Comparison of ENCODE assay signal across 19 cellular contexts in genomic region chr9:5845147-5845531, GRCh38. TPM values are rescaled to one million over a fixed set of nuclear protein-coding genes. Genes with fewer than 3 reads are reported as not detected.
DNase-seq lines count a peak whose midpoint lies in the region; ATAC-seq and TF ChIP-seq lines count a peak whose summit lies in the region.
"Had no signal": no experiment of that assay in that cellular context is flagged by ENCODE, and none has a peak within 500 bp of the region (broad histone marks: within the 10 kb centered on the region; RNA-seq: fewer than 3 reads in every experiment).

No MANE protein-coding gene starts in this region.

- no peaks in the 10 kb centered on the region for H3K9me3 ChIP-seq in HEK293 (ENCODE audit: control insufficient read depth, insufficient read depth, low read depth, low read length)
- H3K9me3 ChIP-seq: SJSA1, transverse colon had no signal

- H3K4me1 Mint-ChIP-seq in activated CD4-positive, alpha-beta T cell treated with anti-CD3 and anti-CD28 coated beads for 36 hours, result peaks cover 48% of the 10 kb centered on the region
- peaks cover 40% of the 10 kb centered on the region for H3K4me1 Mint-ChIP-seq in activated T-helper 17 cell treated with anti-CD3 and anti-CD28 coated beads, Interleukin-2, amount 50 U/mL, for 72 hours
- peaks cover 37 to 71% (median 61%) of the 10 kb centered on the region in 4 donors for H3K4me1 Mint-ChIP-seq in naive thymus-derived CD8-positive, alpha-beta T cell
- H3K4me1 Mint-ChIP-seq: memory B cell had no signal

- peaks cover 21% of the 10 kb centered on the region for H3K4me1 ChIP-seq in HEK293 (ENCODE audit: control insufficient read depth, insufficient read depth, low read length)

- POLR2A ChIA-PET in activated CD4-positive, alpha-beta T cell treated with anti-CD3 and anti-CD28 coated beads for 36 hours (lab: Charles Lee), result interaction anchor here (0.6 kb wide), 1 partner anchor 62 kb away, joined by 3 read pairs; no protein-coding TSS in a partner anchor
- POLR2A ChIA-PET in HEK293 (lab: Yijun Ruan, JAX), result interaction anchor here (0.7 to 2.5 kb wide), 3 partner anchors 34 to 216 kb away, joined by 3 to 11 read pairs (median 5); partner anchors contain the start of gene RIC1
- POLR2A ChIA-PET in naive thymus-derived CD8-positive, alpha-beta T cell (lab: Charles Lee), result interaction anchor here (0.6 to 6.2 kb wide), 5 partner anchors 8 to 389 kb away, joined by 3 to 53 read pairs (median 3); partner anchors contain the start of genes ERMP1 and RANBP6

- ATAC-seq in activated CD4-positive, alpha-beta T cell treated with anti-CD3 and anti-CD28 coated beads for 36 hours, result no peak
- peak; percentile 26 for ATAC-seq in activated T-helper 17 cell treated with anti-CD3 and anti-CD28 coated beads, Interleukin-2, amount 50 U/mL, for 72 hours (replicated peaks)
- no peak for ATAC-seq in naive thymus-derived CD8-positive, alpha-beta T cell
- ATAC-seq in HG02588 (IDR thresholded peaks at IDR 0.05; ENCODE audit: unreplicated experiment) (no peak), GM21529 (IDR thresholded peaks at IDR 0.05; ENCODE audit: unreplicated experiment) (no peak)
- ATAC-seq: esophagus mucosa had no signal

- H3K4me3 ChIP-seq in HEK293 (ENCODE audit: low read depth, low read length), result no peak overlapping the region
- H3K4me3 ChIP-seq: SJSA1, transverse colon had no signal

- DNase-seq in activated CD4-positive, alpha-beta T cell treated with anti-CD3 and anti-CD28 coated beads for 36 hours, result no peak
- DNase-seq in activated CD4-positive, alpha-beta T cell treated with anti-CD3 and anti-CD28 coated beads for 48 hours, result no peak
- DNase-seq in naive thymus-derived CD8-positive, alpha-beta T cell, result no peak
- DNase-seq in NK-92 treated with Interleukin-12 subunit alpha and Interleukin-12 subunit beta, amount 100 ng/mL, for 24 hours (lab: John Stamatoyannopoulos, UW), result no peak
- DNase-seq: anterior cingulate cortex, GOT3, islet precursor cell, NCI-H187 treated with DMSO at 0.1 percent for 48 hours had no signal

- H3K27ac Mint-ChIP-seq in activated CD4-positive, alpha-beta T cell treated with anti-CD3 and anti-CD28 coated beads for 36 hours, result peak overlapping the region; percentile 78
- H3K27ac Mint-ChIP-seq in activated T-helper 17 cell treated with anti-CD3 and anti-CD28 coated beads, Interleukin-2, amount 50 U/mL, for 72 hours, result peak overlapping the region; percentile 93
- peak overlapping the region; percentile 53 to 92 (median 86) for H3K27ac Mint-ChIP-seq in naive thymus-derived CD8-positive, alpha-beta T cell
- H3K27ac Mint-ChIP-seq: memory B cell had no signal

- peaks cover 2% of the 10 kb centered on the region for H3K9me3 Mint-ChIP-seq in activated CD4-positive, alpha-beta T cell treated with anti-CD3 and anti-CD28 coated beads for 36 hours (ENCODE audit: low read depth)
- H3K9me3 Mint-ChIP-seq in activated T-helper 17 cell treated with anti-CD3 and anti-CD28 coated beads, Interleukin-2, amount 50 U/mL, for 72 hours, result no peaks in the 10 kb centered on the region
- peaks cover 0 to 5% (median 0%) of the 10 kb centered on the region in 9 donors for H3K9me3 Mint-ChIP-seq in naive thymus-derived CD8-positive, alpha-beta T cell
- H3K9me3 Mint-ChIP-seq: memory B cell had no signal

- H3K36me3 Mint-ChIP-seq in activated CD4-positive, alpha-beta T cell treated with anti-CD3 and anti-CD28 coated beads for 36 hours (ENCODE audit: low read depth), result peaks cover 2% of the 10 kb centered on the region
- H3K36me3 Mint-ChIP-seq in activated T-helper 17 cell treated with anti-CD3 and anti-CD28 coated beads, Interleukin-2, amount 50 U/mL, for 72 hours (ENCODE audit: low read depth), result peaks cover 6% of the 10 kb centered on the region
- no peaks in the 10 kb centered on the region for H3K36me3 Mint-ChIP-seq in naive thymus-derived CD8-positive, alpha-beta T cell

- H3K27ac ChIP-seq in HEK293 (ENCODE audit: extremely low read depth, low read depth, low read length), result peak overlapping the region; percentile 83; the same call in 1 of the 2 replicates

- H3K36me3 ChIP-seq in HEK293 (ENCODE audit: control insufficient read depth in 2 of 2, insufficient read depth in 1 of 2, low read length in 2 of 2), result no peaks in the 10 kb centered on the region
- H3K36me3 ChIP-seq: SJSA1, transverse colon had no signal

- CTCF ChIA-PET in activated CD4-positive, alpha-beta T cell treated with anti-CD3 and anti-CD28 coated beads for 36 hours (lab: Charles Lee), result interaction anchor here (0.6 to 3.8 kb wide), 3 partner anchors 12 to 340 kb away, joined by 3 to 19 read pairs (median 3); partner anchors contain the start of gene ERMP1
- CTCF ChIA-PET in HEK293 (lab: Yijun Ruan, JAX), result interaction anchor here (0.6 to 2.1 kb wide), 4 partner anchors 12 to 209 kb away, joined by 3 to 7 read pairs (median 3); partner anchors contain the start of gene ERMP1

- H3K4me3 Mint-ChIP-seq in activated CD4-positive, alpha-beta T cell treated with anti-CD3 and anti-CD28 coated beads for 36 hours, result peak overlapping the region; percentile 26
- peak overlapping the region; percentile 68 for H3K4me3 Mint-ChIP-seq in activated T-helper 17 cell treated with anti-CD3 and anti-CD28 coated beads, Interleukin-2, amount 50 U/mL, for 72 hours
- H3K4me3 Mint-ChIP-seq in naive thymus-derived CD8-positive, alpha-beta T cell, result peak overlapping the region; percentile 63 to 83 (median 78)
- H3K4me3 Mint-ChIP-seq: memory B cell had no signal

- intact Hi-C loops in activated CD4-positive, alpha-beta T cell treated with anti-CD3 and anti-CD28 coated beads for 36 hours (cut with DNase I, micrococcal nuclease), result loop anchor here in 1 of 2 experiments (10.0 kb wide), 2 partner anchors 390 to 570 kb away; partner anchors contain the start of genes CD274 and UHRF2

- no peak for TF ChIP-seq CTCF in HEK293 (tag by site-specific recombination; IDR thresholded peaks at IDR 0.05)

- H3K27me3 Mint-ChIP-seq in activated CD4-positive, alpha-beta T cell treated with anti-CD3 and anti-CD28 coated beads for 36 hours, result no peaks in the 10 kb centered on the region
- no peaks in the 10 kb centered on the region for H3K27me3 Mint-ChIP-seq in activated T-helper 17 cell treated with anti-CD3 and anti-CD28 coated beads, Interleukin-2, amount 50 U/mL, for 72 hours
- no peaks in the 10 kb centered on the region for H3K27me3 Mint-ChIP-seq in naive thymus-derived CD8-positive, alpha-beta T cell

TF ChIP-seq in HEK293, 187 proteins besides CTCF, POLR2A, EP300 and RAD21:
- TF ChIP-seq ZBTB11 (tag by site-specific recombination; conservative IDR thresholded peaks at IDR 0.05; ENCODE audit: low read depth), result no peak
- peak; percentile 54; the same call in 1 of the 2 replicates for TF ChIP-seq ZNF121 (tag by site-specific recombination; IDR thresholded peaks at IDR 0.05)
- 0 out of 2 replicates have a peak, but pooled peaks have one; percentile 46 for TF ChIP-seq ZXDB (tag by site-specific recombination; IDR thresholded peaks at IDR 0.05)
- TF ChIP-seq ZNF580 (tag by site-specific recombination; IDR thresholded peaks at IDR 0.05), result 0 out of 2 replicates have a peak, but pooled peaks have one; percentile 16

RNA-seq across cellular contexts. Expression of gene ERMP1, which starts 12.2 kb away (rescaled TPM):
- total RNA-seq in activated CD4-positive, alpha-beta T cell treated with anti-CD3 and anti-CD28 coated beads for 36 hours, result 10 to 100 TPM; 13.3 to 13.9 TPM
- total RNA-seq in activated T-helper 17 cell treated with anti-CD3 and anti-CD28 coated beads, Interleukin-2, amount 50 U/mL, for 72 hours, result 10 to 100 TPM; 17.7 to 22.4 TPM
- 10 to 100 TPM; 16.1 to 16.8 TPM for total RNA-seq in naive thymus-derived CD8-positive, alpha-beta T cell
- polyA plus RNA-seq in naive thymus-derived CD8-positive, alpha-beta T cell, result 10 to 100 TPM in 2 of 3 donors, 1 to 10 TPM in 1; 7.0 to 11.8 (median 10.8) TPM

RNA-seq across cellular contexts. Expression of gene MLANA, which starts 45.5 kb away (rescaled TPM):
- total RNA-seq in activated CD4-positive, alpha-beta T cell treated with anti-CD3 and anti-CD28 coated beads for 36 hours, result not detected
- total RNA-seq in activated T-helper 17 cell treated with anti-CD3 and anti-CD28 coated beads, Interleukin-2, amount 50 U/mL, for 72 hours, result not detected
- total RNA-seq in naive thymus-derived CD8-positive, alpha-beta T cell, result not detected
- under 1 TPM in 2 of 3 donors, not detected in 1; 0.06 TPM for polyA plus RNA-seq in naive thymus-derived CD8-positive, alpha-beta T cell
- total RNA-seq: A673, esophagus mucosa, M059J, NCI-H460, SJSA1, transverse colon had no signal

Comparison
In these comparisons a context has a peak if more than half of its experiments do, and no peak if none do; other contexts are left out.
1. H3K4me3 Mint-ChIP-seq: peak in every context shown above with its lines; median percentile 78 in naive thymus-derived CD8-positive, alpha-beta T cell; 68 in activated T-helper 17 cell treated with anti-CD3 and anti-CD28 coated beads, Interleukin-2, amount 50 U/mL, for 72 hours; 26 in activated CD4-positive, alpha-beta T cell treated with anti-CD3 and anti-CD28 coated beads for 36 hours.